ENCODE assay signal across 9 cellular contexts in the genomic region with DNA sequence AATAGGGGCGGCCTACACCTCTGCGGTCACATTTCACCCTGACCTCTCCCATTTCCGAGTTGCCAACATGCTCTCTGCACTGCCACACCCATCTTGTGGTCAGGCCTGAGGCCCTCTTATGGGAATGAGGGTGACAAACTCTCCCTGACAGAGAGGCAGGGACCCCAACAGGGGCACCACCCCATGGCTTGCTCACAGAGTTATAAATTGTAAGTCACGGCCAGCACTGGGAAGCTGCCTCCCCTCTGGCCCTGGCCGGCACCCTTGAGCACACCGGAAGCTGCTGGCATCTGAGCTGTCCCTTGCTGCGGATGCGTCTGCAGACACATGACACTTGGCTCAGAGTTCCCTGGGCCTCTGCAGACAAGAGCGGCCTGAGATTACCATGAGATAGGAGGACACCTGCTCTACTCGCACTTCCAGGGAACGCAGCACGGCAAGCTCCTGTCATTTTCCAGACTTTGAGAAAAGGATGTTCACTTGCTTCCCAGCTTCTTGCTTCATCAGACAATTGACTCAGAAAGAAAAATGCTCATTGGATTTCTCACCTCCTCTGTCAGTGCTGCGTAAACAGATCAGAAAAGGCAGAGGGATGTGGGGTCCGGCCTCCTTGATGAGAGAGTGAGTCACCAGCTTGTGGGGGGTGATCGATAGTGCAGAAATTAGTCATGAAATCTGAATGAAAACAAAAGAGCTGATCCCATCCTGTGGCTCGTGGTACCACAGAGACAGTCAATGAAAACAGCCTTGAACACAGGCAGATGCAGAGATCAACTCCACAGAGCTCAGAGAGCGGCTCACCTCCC.
DNase-seq lines count a peak whose midpoint lies in the region; ATAC-seq and TF ChIP-seq lines count a peak whose summit lies in the region.
"Had no signal": no experiment of that assay in that cellular context is flagged by ENCODE, and none has a peak within 500 bp of the region (broad histone marks: within the 10 kb centered on the region; RNA-seq: fewer than 3 reads in every experiment).

No MANE protein-coding gene starts in this region.

- H3K9ac ChIP-seq in skeletal muscle satellite cell (ENCODE audit: low read depth, low read length), result peak overlapping the region; percentile 72

- H3K27me3 ChIP-seq in skeletal muscle satellite cell (ENCODE audit: control insufficient read depth, insufficient read depth, low read length), result no peaks in the 10 kb centered on the region

- no peak for ATAC-seq in HG02759 (IDR thresholded peaks at IDR 0.05; ENCODE audit: unreplicated experiment)

- DNase-seq in G401 (ENCODE audit: low spot score) (peak; percentile 59), cardiac fibroblast (ENCODE audit: low read depth in 2 of 2) (peak; percentile 74 to 91), inferior parietal cortex (ENCODE audit: extremely low spot score) (no peak), DMS53 (lab: John Stamatoyannopoulos, UW) (no peak), HUDEP-2 (lab: John Stamatoyannopoulos, UW; ENCODE audit: unreplicated experiment in 76 of 76) (no peak)
- DNase-seq: NCI-H1436 had no signal

- H3K36me3 Mint-ChIP-seq in T-helper 1 cell treated with Interleukin-12 subunit alpha and Interleukin-12 subunit beta and Interleukin-4 antibody, amounts not matched to agents 30 μg/mL and 1 μg/mL, for 36 hours (ENCODE audit: low read depth), result peaks cover 8% of the 10 kb centered on the region

- H3K9me3 ChIP-seq in skeletal muscle satellite cell (replicated peaks; ENCODE audit: low read length), result no peaks in the 10 kb centered on the region

- peak overlapping the region; percentile 85 for H3K27ac Mint-ChIP-seq in T-helper 1 cell treated with Interleukin-12 subunit alpha and Interleukin-12 subunit beta and Interleukin-4 antibody, amounts not matched to agents 30 μg/mL and 1 μg/mL, for 36 hours

- in situ Hi-C loops in G401 (cut with HindIII; ENCODE audit: low sequenced_read_pairs), result no loop called here

- no peak for TF ChIP-seq CTCF in cardiac fibroblast (IDR thresholded peaks at IDR 0.05; ENCODE audit: low read depth, low read length)

- peaks cover 4% of the 10 kb centered on the region for H3K9me3 Mint-ChIP-seq in T-helper 1 cell treated with Interleukin-12 subunit alpha and Interleukin-12 subunit beta and Interleukin-4 antibody, amounts not matched to agents 30 μg/mL and 1 μg/mL, for 36 hours

- peak overlapping the region; percentile 65 for H3K4me2 ChIP-seq in skeletal muscle satellite cell (ENCODE audit: low read length)

- peaks cover 7% of the 10 kb centered on the region for H3K27me3 Mint-ChIP-seq in T-helper 1 cell treated with Interleukin-12 subunit alpha and Interleukin-12 subunit beta and Interleukin-4 antibody, amounts not matched to agents 30 μg/mL and 1 μg/mL, for 36 hours (ENCODE audit: low read depth)

- H3K4me3 ChIP-seq in cardiac fibroblast (replicated peaks in 1 of 2; ENCODE audit: low read depth in 2 of 2, low read length in 2 of 2) (no peak overlapping the region), skeletal muscle satellite cell (ENCODE audit: low read length) (peak overlapping the region; percentile 52)

- H3K4me1 Mint-ChIP-seq in T-helper 1 cell treated with Interleukin-12 subunit alpha and Interleukin-12 subunit beta and Interleukin-4 antibody, amounts not matched to agents 30 μg/mL and 1 μg/mL, for 36 hours (ENCODE audit: low read depth), result peaks cover 15% of the 10 kb centered on the region

- H3K4me3 Mint-ChIP-seq in T-helper 1 cell treated with Interleukin-12 subunit alpha and Interleukin-12 subunit beta and Interleukin-4 antibody, amounts not matched to agents 30 μg/mL and 1 μg/mL, for 36 hours, result peak overlapping the region; percentile 46

- H3K4me1 ChIP-seq in skeletal muscle satellite cell (ENCODE audit: control insufficient read depth, insufficient read depth, low read length), result peaks cover 17% of the 10 kb centered on the region

- H3K36me3 ChIP-seq in skeletal muscle satellite cell (ENCODE audit: insufficient read depth, low read length), result no peaks in the 10 kb centered on the region

Comparison
In these comparisons a context has a peak if more than half of its experiments do, and no peak if none do; other contexts are left out.
1. DNase-seq: peak in G401 (single experiment) and cardiac fibroblast (2 of 2); none in inferior parietal cortex (single experiment), DMS53 (single experiment) and HUDEP-2 (0 of 76).